In the genomic region with DNA sequence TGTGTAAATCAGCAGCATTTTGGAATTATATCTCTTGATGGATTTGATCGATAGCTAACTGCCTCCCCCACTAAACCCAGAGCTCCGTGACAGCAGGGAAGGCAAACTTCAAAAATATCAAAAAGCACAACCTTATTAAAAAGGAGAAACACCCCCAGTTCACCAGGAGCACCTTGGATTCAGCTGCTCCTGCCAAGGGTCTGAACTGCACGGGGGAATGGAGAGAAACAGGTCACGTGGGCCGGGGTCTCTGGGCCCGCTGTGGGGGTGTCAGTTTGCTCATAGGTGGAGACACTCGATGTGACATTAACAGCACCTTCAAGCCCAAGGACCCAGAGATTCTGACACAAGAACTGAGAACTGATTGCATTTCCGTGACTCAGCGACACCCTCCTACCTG, we compare ENCODE assay signal across 18 cellular contexts. TPM values are rescaled to one million over a fixed set of nuclear protein-coding genes. Genes with fewer than 3 reads are reported as not detected.
DNase-seq lines count a peak whose midpoint lies in the region; ATAC-seq, FAIRE-seq and TF ChIP-seq lines count a peak whose summit lies in the region.
"Had no signal": no experiment of that assay in that cellular context is flagged by ENCODE, and none has a peak within 500 bp of the region (broad histone marks: within the 10 kb centered on the region; RNA-seq: fewer than 3 reads in every experiment).

No MANE protein-coding gene starts in this region.

- no peak for TF ChIP-seq EP300 in GM12878 (IDR thresholded peaks at IDR 0.05; ENCODE audit: borderline replicate concordance in 1 of 2, control insufficient read depth in 1 of 2, low read depth in 2 of 2, low read length in 2 of 2)

- no TSS peak for BruUV-seq in GM12878 (replicated peaks; lab: Mats Ljungman, UMichigan)

- 50% methylated on average over 9 of the region's 9 CpGs for WGBS in GM12878 (ENCODE audit: insufficient coverage, insufficient replicate concordance, low lambda C conversion rate, missing lambda C conversion rate)

- in situ Hi-C loops in GM12878 (cut with MboI), result loop anchor here (25.0 kb wide), 1 partner anchor 1346 kb away; no protein-coding TSS in a partner anchor

- peaks cover 32% of the 10 kb centered on the region for H3K4me1 Mint-ChIP-seq in activated naive CD8-positive, alpha-beta T cell (ENCODE audit: low read depth)
- H3K4me1 Mint-ChIP-seq in activated naive CD8-positive, alpha-beta T cell treated with anti-CD3 and anti-CD28 coated beads for 36 hours, result peaks cover 27% of the 10 kb centered on the region
- H3K4me1 Mint-ChIP-seq in activated CD8-positive, alpha-beta memory T cell treated with anti-CD3 and anti-CD28 coated beads, Interleukin-2, amount 10 ng/mL, durations not matched to agents 7 days and 5 days, result peaks cover 35% of the 10 kb centered on the region

- no peak for DNase-seq in activated naive CD8-positive, alpha-beta T cell treated with anti-CD3 and anti-CD28 coated beads for 36 hours
- no peak for DNase-seq in GM12878 (ENCODE audit: low read depth, low spot score)
- no peak for DNase-seq in activated CD8-positive, alpha-beta memory T cell treated with anti-CD3 and anti-CD28 coated beads, Interleukin-2, amount 10 ng/mL, durations not matched to agents 7 days and 5 days
- DNase-seq: DMS79, GOT3, HFFc6 had no signal

- no peaks in the 10 kb centered on the region for H3K27me3 Mint-ChIP-seq in activated naive CD8-positive, alpha-beta T cell
- no peaks in the 10 kb centered on the region for H3K27me3 Mint-ChIP-seq in activated naive CD8-positive, alpha-beta T cell treated with anti-CD3 and anti-CD28 coated beads for 36 hours
- H3K27me3 Mint-ChIP-seq in activated CD8-positive, alpha-beta memory T cell treated with anti-CD3 and anti-CD28 coated beads, Interleukin-2, amount 10 ng/mL, durations not matched to agents 7 days and 5 days, result no peaks in the 10 kb centered on the region
- H3K27me3 Mint-ChIP-seq: CD4-positive, alpha-beta T cell had no signal

- no peak for TF ChIP-seq POLR2A in GM12878 (IDR thresholded peaks at IDR 0.05; ENCODE audit: low read depth, low read length)

- FAIRE-seq in GM12878 (lab: Jason Lieb, UNC), result no peak
- FAIRE-seq: D721Med, H54 had no signal

- SMC1A ChIA-PET in GM12878 (lab: Charles Lee; ENCODE audit: uncharacterized antibody, unreplicated experiment), result interaction anchor here (0.6 to 1.4 kb wide), 6 partner anchors 12 to 779 kb away, joined by 3 to 5 read pairs (median 4); no protein-coding TSS in a partner anchor

- RAD21 ChIA-PET in GM12878 (lab: Charles Lee; ENCODE audit: unreplicated experiment), result interaction anchor here (0.7 to 1.5 kb wide), 4 partner anchors 14 to 39 kb away, joined by 3 to 5 read pairs (median 4); no protein-coding TSS in a partner anchor

- H3K27ac Mint-ChIP-seq in activated naive CD8-positive, alpha-beta T cell, result peak overlapping the region; percentile 58
- no peak overlapping the region for H3K27ac Mint-ChIP-seq in activated naive CD8-positive, alpha-beta T cell treated with anti-CD3 and anti-CD28 coated beads for 36 hours
- no peak overlapping the region for H3K27ac Mint-ChIP-seq in activated CD8-positive, alpha-beta memory T cell treated with anti-CD3 and anti-CD28 coated beads, Interleukin-2, amount 10 ng/mL, durations not matched to agents 7 days and 5 days
- H3K27ac Mint-ChIP-seq: CD14-positive monocyte, HFFc6 had no signal

- H3K4me3 ChIP-seq in BLaER1 treated with 17β-estradiol and CSF1 and Interleukin-3, amounts not matched to agents 10 nM and 100 nM, result no peak overlapping the region
- no peak overlapping the region for H3K4me3 ChIP-seq in GM12878
- H3K4me3 ChIP-seq: HAP-1 had no signal

- no peak for TF ChIP-seq RAD21 in GM12878 (IDR thresholded peaks at IDR 0.05; ENCODE audit: insufficient read depth, low read depth, low read length)

- H3K9ac ChIP-seq in BLaER1 treated with 17β-estradiol and CSF1 and Interleukin-3, amounts not matched to agents 10 nM and 100 nM, result no peak overlapping the region
- H3K9ac ChIP-seq in GM12878 (ENCODE audit: control insufficient read depth, insufficient read depth, low read length), result no peak overlapping the region

- H3K4me3 Mint-ChIP-seq in activated naive CD8-positive, alpha-beta T cell, result no peak overlapping the region
- H3K4me3 Mint-ChIP-seq in activated naive CD8-positive, alpha-beta T cell treated with anti-CD3 and anti-CD28 coated beads for 36 hours, result no peak overlapping the region
- no peak overlapping the region for H3K4me3 Mint-ChIP-seq in activated CD8-positive, alpha-beta memory T cell treated with anti-CD3 and anti-CD28 coated beads, Interleukin-2, amount 10 ng/mL, durations not matched to agents 7 days and 5 days
- H3K4me3 Mint-ChIP-seq: CD4-positive, alpha-beta T cell; CD8-positive, alpha-beta memory T cell; HFFc6 had no signal

- peak overlapping the region in 8 of 11 experiments; percentile 28 to 70 (median 48); a peak in 13 of 22 replicates for H3K4me2 ChIP-seq in BLaER1 treated with 17β-estradiol and CSF1 and Interleukin-3, amounts not matched to agents 10 nM and 100 nM
- no peak overlapping the region for H3K4me2 ChIP-seq in GM12878 (ENCODE audit: control insufficient read depth, insufficient read depth)

- no peaks in the 10 kb centered on the region for H3K9me3 Mint-ChIP-seq in activated naive CD8-positive, alpha-beta T cell (ENCODE audit: low read depth)
- H3K9me3 Mint-ChIP-seq in activated naive CD8-positive, alpha-beta T cell treated with anti-CD3 and anti-CD28 coated beads for 36 hours, result no peaks in the 10 kb centered on the region
- no peaks in the 10 kb centered on the region for H3K9me3 Mint-ChIP-seq in activated CD8-positive, alpha-beta memory T cell treated with anti-CD3 and anti-CD28 coated beads, Interleukin-2, amount 10 ng/mL, durations not matched to agents 7 days and 5 days (ENCODE audit: low read depth)
- H3K9me3 Mint-ChIP-seq: CD4-positive, alpha-beta T cell; CD8-positive, alpha-beta memory T cell; HFFc6 had no signal

- no peaks in the 10 kb centered on the region; a peak in 2 of 22 replicates for H4K20me1 ChIP-seq in BLaER1 treated with 17β-estradiol and CSF1 and Interleukin-3, amounts not matched to agents 10 nM and 100 nM
- H4K20me1 ChIP-seq in GM12878 (ENCODE audit: control insufficient read depth, insufficient read depth), result no peaks in the 10 kb centered on the region

- no peaks in the 10 kb centered on the region for H3K79me2 ChIP-seq in GM12878 (ENCODE audit: control insufficient read depth, insufficient read depth, low read length)

- H3K9me3 ChIP-seq in BLaER1 treated with 17β-estradiol and CSF1 and Interleukin-3, amounts not matched to agents 10 nM and 100 nM (replicated peaks in 1 of 11), result no peaks in the 10 kb centered on the region
- H3K9me3 ChIP-seq in GM12878 (replicated peaks; ENCODE audit: control insufficient read depth, insufficient read depth, low read length), result no peaks in the 10 kb centered on the region
- H3K9me3 ChIP-seq: HAP-1 had no signal

- POLR2A ChIA-PET in GM12878 (lab: Charles Lee), result interaction anchor here (0.6 to 1.0 kb wide), 3 partner anchors 12 to 31 kb away, joined by 3 read pairs; a partner anchor contains a TSS

- peaks cover 0 to 10% (median 0%) of the 10 kb centered on the region in 11 experiments; a peak in 1 of 22 replicates for H3K27me3 ChIP-seq in BLaER1 treated with 17β-estradiol and CSF1 and Interleukin-3, amounts not matched to agents 10 nM and 100 nM
- no peaks in the 10 kb centered on the region for H3K27me3 ChIP-seq in GM12878 (replicated peaks in 1 of 2; ENCODE audit: control insufficient read depth in 2 of 2, insufficient read depth in 2 of 2, low read length in 1 of 2)

- H3K36me3 ChIP-seq in BLaER1 treated with 17β-estradiol and CSF1 and Interleukin-3, amounts not matched to agents 10 nM and 100 nM, result no peaks in the 10 kb centered on the region
- H3K36me3 ChIP-seq in GM12878 (ENCODE audit: control insufficient read depth in 2 of 2, insufficient read depth in 2 of 2, low read length in 1 of 2), result no peaks in the 10 kb centered on the region
- H3K36me3 ChIP-seq: HAP-1 had no signal

- no peak for ATAC-seq in GM12878
- no peak for ATAC-seq in activated CD8-positive, alpha-beta memory T cell treated with anti-CD3 and anti-CD28 coated beads, Interleukin-2, amount 10 ng/mL, durations not matched to agents 7 days and 5 days
- no peak for ATAC-seq in GM19463 (IDR thresholded peaks at IDR 0.05; ENCODE audit: unreplicated experiment)

- H3K27ac ChIP-seq in BLaER1 treated with 17β-estradiol and CSF1 and Interleukin-3, amounts not matched to agents 10 nM and 100 nM, result no peak overlapping the region
- no peak overlapping the region for H3K27ac ChIP-seq in GM12878 (ENCODE audit: control insufficient read depth, insufficient read depth)

- intact Hi-C loops in GM12878 (cut with micrococcal nuclease; ENCODE audit: unreplicated experiment), result no loop called here

- no peak for TF ChIP-seq CTCF in GM12878 (IDR thresholded peaks at IDR 0.05 in 2 of 3, conservative IDR thresholded peaks at IDR 0.05 in 1 of 3; ENCODE audit: control insufficient read depth in 2 of 3, extremely low read depth in 1 of 3, insufficient read depth in 1 of 3, low read depth in 3 of 3, low read length in 3 of 3)

- H3K36me3 Mint-ChIP-seq in activated naive CD8-positive, alpha-beta T cell, result no peaks in the 10 kb centered on the region
- H3K36me3 Mint-ChIP-seq in activated naive CD8-positive, alpha-beta T cell treated with anti-CD3 and anti-CD28 coated beads for 36 hours, result no peaks in the 10 kb centered on the region
- H3K36me3 Mint-ChIP-seq in activated CD8-positive, alpha-beta memory T cell treated with anti-CD3 and anti-CD28 coated beads, Interleukin-2, amount 10 ng/mL, durations not matched to agents 7 days and 5 days, result no peaks in the 10 kb centered on the region
- H3K36me3 Mint-ChIP-seq: CD14-positive monocyte had no signal

- peaks cover 28 to 73% (median 65%) of the 10 kb centered on the region in 10 experiments for H3K4me1 ChIP-seq in BLaER1 treated with 17β-estradiol and CSF1 and Interleukin-3, amounts not matched to agents 10 nM and 100 nM
- H3K4me1 ChIP-seq in GM12878 (ENCODE audit: control insufficient read depth, insufficient read depth, low read length), result peaks cover 10% of the 10 kb centered on the region
- H3K4me1 ChIP-seq: HAP-1 had no signal

- no peak overlapping the region for H2AFZ ChIP-seq in GM12878 (ENCODE audit: control insufficient read depth, low read depth, low read length)

- CTCF ChIA-PET in GM12878 (lab: Yijun Ruan, JAX), result interaction anchor here (1.0 to 2.5 kb wide), 7 partner anchors 13 to 269 kb away, joined by 3 to 22 read pairs (median 6); a partner anchor contains a TSS
- CTCF ChIA-PET in activated CD8-positive, alpha-beta memory T cell treated with anti-CD3 and anti-CD28 coated beads, Interleukin-2, amount 10 ng/mL, durations not matched to agents 7 days and 5 days (lab: Charles Lee), result interaction anchor here (0.8 to 20.4 kb wide), 10 partner anchors 18 to 118 kb away, joined by 3 to 405 read pairs (median 4); a partner anchor contains a TSS

RNA-seq across cellular contexts. Expression of a gene that starts 1.1 kb away (rescaled TPM):
- total RNA-seq in activated naive CD8-positive, alpha-beta T cell treated with anti-CD3 and anti-CD28 coated beads for 36 hours, result not detected
- total RNA-seq in GM12878 (2013; cell fraction: nucleolus; rRNA removed), result 1.7 and 2.1 TPM in 2 replicates
- total RNA-seq in GM12878 (2014; rRNA removed), result 0.05 and 0.11 TPM in 2 replicates
- total RNA-seq in GM12878 (2014; rRNA removed; fragmentation: Illumina TruSeq; extraction: Trizol), result 0.04 and 0.09 TPM in 2 replicates
- 0.05 and 0.10 TPM in 2 replicates for total RNA-seq in GM12878 (2021)
- not detected for polyA plus RNA-seq in GM12878 (2011; ENCODE audit: low read depth)
- 0.14 TPM in 2 replicates for polyA plus RNA-seq in GM12878 (2011; rRNA removed)
- polyA plus RNA-seq in GM12878 (2011; cell fraction: cytosol; rRNA removed), result 0.13 and 0.22 TPM in 2 replicates
- polyA plus RNA-seq in GM12878 (2011; cell fraction: nucleus; rRNA removed), result 0.85 and 0.91 TPM in 2 replicates
- 0.08 and 0.14 TPM in 2 replicates for polyA plus RNA-seq in GM12878 (2012)
- 0.03 TPM in 1 of 2 replicates, not detected in the other for polyA plus RNA-seq in GM12878 (2014; fragmentation: Illumina TruSeq; extraction: Trizol)
- polyA plus RNA-seq in GM12878 (2014; fragmentation: Nextera tagmentation; extraction: Ambion mirVana), result not detected
- 0.05 and 0.09 TPM in 2 replicates for polyA plus RNA-seq in GM12878 (2014; rRNA removed)
- under 1 TPM; 0.07 to 0.09 TPM for polyA plus RNA-seq in GM12878 (2016; fragmentation: Nextera tagmentation; extraction: Ambion mirVana)
- polyA minus RNA-seq in GM12878 (2011; rRNA and poly(A)+ RNA removed), result 0.37 and 0.77 TPM in 2 replicates
- not detected in 2 replicates for polyA minus RNA-seq in GM12878 (2011; cell fraction: cytosol; rRNA and poly(A)+ RNA removed)
- 0.60 and 0.96 TPM in 2 replicates for polyA minus RNA-seq in GM12878 (2011; cell fraction: nucleus; rRNA and poly(A)+ RNA removed)
- total RNA-seq in activated CD8-positive, alpha-beta memory T cell treated with anti-CD3 and anti-CD28 coated beads, Interleukin-2, amount 10 ng/mL, durations not matched to agents 7 days and 5 days, result under 1 TPM; 0.19 to 0.85 TPM
- total RNA-seq: A673; CD4-positive, alpha-beta T cell; HFFc6 had no signal
- polyA plus RNA-seq: BJ, CD14-positive monocyte had no signal

RNA-seq across cellular contexts. Expression of a gene that starts 17.3 kb away (rescaled TPM):
- total RNA-seq in activated naive CD8-positive, alpha-beta T cell treated with anti-CD3 and anti-CD28 coated beads for 36 hours, result not detected
- total RNA-seq in GM12878 (2013; cell fraction: nucleolus; rRNA removed), result 2.1 TPM in 1 of 2 replicates, not detected in the other
- not detected in 2 replicates for total RNA-seq in GM12878 (2014; rRNA removed)
- total RNA-seq in GM12878 (2014; rRNA removed; fragmentation: Illumina TruSeq; extraction: Trizol), result not detected in 2 replicates
- total RNA-seq in GM12878 (2021), result not detected in 2 replicates
- polyA plus RNA-seq in GM12878 (2011; ENCODE audit: low read depth), result not detected
- polyA plus RNA-seq in GM12878 (2011; rRNA removed), result not detected in 2 replicates
- not detected in 2 replicates for polyA plus RNA-seq in GM12878 (2011; cell fraction: cytosol; rRNA removed)
- not detected in 2 replicates for polyA plus RNA-seq in GM12878 (2011; cell fraction: nucleus; rRNA removed)
- not detected in 2 replicates for polyA plus RNA-seq in GM12878 (2012)
- polyA plus RNA-seq in GM12878 (2014; fragmentation: Illumina TruSeq; extraction: Trizol), result not detected in 2 replicates
- not detected for polyA plus RNA-seq in GM12878 (2014; fragmentation: Nextera tagmentation; extraction: Ambion mirVana)
- polyA plus RNA-seq in GM12878 (2014; rRNA removed), result not detected in 2 replicates
- not detected for polyA plus RNA-seq in GM12878 (2016; fragmentation: Nextera tagmentation; extraction: Ambion mirVana)
- not detected in 2 replicates for polyA minus RNA-seq in GM12878 (2011; rRNA and poly(A)+ RNA removed)
- polyA minus RNA-seq in GM12878 (2011; cell fraction: cytosol; rRNA and poly(A)+ RNA removed), result not detected in 2 replicates
- not detected in 2 replicates for polyA minus RNA-seq in GM12878 (2011; cell fraction: nucleus; rRNA and poly(A)+ RNA removed)
- not detected for total RNA-seq in activated CD8-positive, alpha-beta memory T cell treated with anti-CD3 and anti-CD28 coated beads, Interleukin-2, amount 10 ng/mL, durations not matched to agents 7 days and 5 days
- total RNA-seq: A172; A673; CD4-positive, alpha-beta T cell; CD8-positive, alpha-beta memory T cell; HFFc6 had no signal
- polyA plus RNA-seq: BJ; CD14-positive monocyte; CD8-positive, alpha-beta memory T cell had no signal

RNA-seq across cellular contexts. Expression of a gene that starts 25.5 kb away (rescaled TPM):
- 10 to 100 TPM; 38.9 to 41.2 TPM for total RNA-seq in activated naive CD8-positive, alpha-beta T cell treated with anti-CD3 and anti-CD28 coated beads for 36 hours
- total RNA-seq in GM12878 (2013; cell fraction: nucleolus; rRNA removed), result 111 and 131 TPM in 2 replicates
- total RNA-seq in GM12878 (2014; rRNA removed) (56.5 and 68.1 TPM in 2 replicates), GM12878 (2014; rRNA removed; fragmentation: Illumina TruSeq; extraction: Trizol) (25.1 and 30.4 TPM in 2 replicates), GM12878 (2021) (65.6 and 72.9 TPM in 2 replicates)
- 6.4 TPM for polyA plus RNA-seq in GM12878 (2011; ENCODE audit: low read depth)
- polyA plus RNA-seq in GM12878 (2011; rRNA removed) (28.8 and 57.1 TPM in 2 replicates), GM12878 (2014; fragmentation: Illumina TruSeq; extraction: Trizol) (4.4 and 35.8 TPM in 2 replicates), GM12878 (2014; fragmentation: Nextera tagmentation; extraction: Ambion mirVana) (1 to 10 TPM in 1 of 2 experiments, under 1 TPM in 1; 0.19 to 1.3 TPM), GM12878 (2014; rRNA removed) (88.7 and 91.9 TPM in 2 replicates), GM12878 (2016; fragmentation: Nextera tagmentation; extraction: Ambion mirVana) (10 to 100 TPM; 53.6 to 56.0 TPM)
- polyA plus RNA-seq in GM12878 (2011; cell fraction: cytosol; rRNA removed), result 90.6 and 104 TPM in 2 replicates
- polyA plus RNA-seq in GM12878 (2011; cell fraction: nucleus; rRNA removed), result 281 and 299 TPM in 2 replicates
- 30.7 and 40.7 TPM in 2 replicates for polyA plus RNA-seq in GM12878 (2012)
- polyA minus RNA-seq in GM12878 (2011; rRNA and poly(A)+ RNA removed), result 40.5 and 82.2 TPM in 2 replicates
- polyA minus RNA-seq in GM12878 (2011; cell fraction: cytosol; rRNA and poly(A)+ RNA removed), result 26.2 and 29.3 TPM in 2 replicates
- 52.3 and 74.0 TPM in 2 replicates for polyA minus RNA-seq in GM12878 (2011; cell fraction: nucleus; rRNA and poly(A)+ RNA removed)
- total RNA-seq in activated CD8-positive, alpha-beta memory T cell treated with anti-CD3 and anti-CD28 coated beads, Interleukin-2, amount 10 ng/mL, durations not matched to agents 7 days and 5 days, result 10 to 100 TPM; 52.3 to 93.0 TPM

RNA-seq across cellular contexts. Expression of a gene that starts 26.2 kb away (rescaled TPM):
- 1 to 10 TPM; 5.6 TPM for total RNA-seq in activated naive CD8-positive, alpha-beta T cell treated with anti-CD3 and anti-CD28 coated beads for 36 hours
- 4.6 and 6.3 TPM in 2 replicates for total RNA-seq in GM12878 (2013; cell fraction: nucleolus; rRNA removed)
- 6.9 and 7.1 TPM in 2 replicates for total RNA-seq in GM12878 (2014; rRNA removed)
- total RNA-seq in GM12878 (2014; rRNA removed; fragmentation: Illumina TruSeq; extraction: Trizol), result 0.49 and 0.74 TPM in 2 replicates
- 5.8 and 7.1 TPM in 2 replicates for total RNA-seq in GM12878 (2021)
- 2.0 TPM for polyA plus RNA-seq in GM12878 (2011; ENCODE audit: low read depth)
- 2.3 and 5.2 TPM in 2 replicates for polyA plus RNA-seq in GM12878 (2011; rRNA removed)
- polyA plus RNA-seq in GM12878 (2011; cell fraction: cytosol; rRNA removed), result 6.7 and 11.9 TPM in 2 replicates
- 14.0 and 14.8 TPM in 2 replicates for polyA plus RNA-seq in GM12878 (2011; cell fraction: nucleus; rRNA removed)
- polyA plus RNA-seq in GM12878 (2012), result 3.0 and 4.4 TPM in 2 replicates
- 0.25 and 0.82 TPM in 2 replicates for polyA plus RNA-seq in GM12878 (2014; fragmentation: Illumina TruSeq; extraction: Trizol)
- polyA plus RNA-seq in GM12878 (2014; fragmentation: Nextera tagmentation; extraction: Ambion mirVana), result under 1 TPM; 0.50 to 0.82 TPM
- polyA plus RNA-seq in GM12878 (2014; rRNA removed), result 5.9 and 9.9 TPM in 2 replicates
- polyA plus RNA-seq in GM12878 (2016; fragmentation: Nextera tagmentation; extraction: Ambion mirVana), result 10 to 100 TPM in 1 of 2 experiments, 1 to 10 TPM in 1; 9.7 to 11.3 TPM
- polyA minus RNA-seq in GM12878 (2011; rRNA and poly(A)+ RNA removed), result 1.8 and 3.0 TPM in 2 replicates
- 2.9 and 7.5 TPM in 2 replicates for polyA minus RNA-seq in GM12878 (2011; cell fraction: cytosol; rRNA and poly(A)+ RNA removed)
- 2.9 and 3.5 TPM in 2 replicates for polyA minus RNA-seq in GM12878 (2011; cell fraction: nucleus; rRNA and poly(A)+ RNA removed)
- 1 to 10 TPM; 1.3 to 2.2 TPM for total RNA-seq in activated CD8-positive, alpha-beta memory T cell treated with anti-CD3 and anti-CD28 coated beads, Interleukin-2, amount 10 ng/mL, durations not matched to agents 7 days and 5 days
- total RNA-seq: A673 had no signal

RNA-seq across cellular contexts. Expression of a gene that starts 31.7 kb away (rescaled TPM):
- 10 to 100 TPM; 91.5 to 92.1 TPM for total RNA-seq in activated naive CD8-positive, alpha-beta T cell treated with anti-CD3 and anti-CD28 coated beads for 36 hours
- 195 and 213 TPM in 2 replicates for total RNA-seq in GM12878 (2013; cell fraction: nucleolus; rRNA removed)
- total RNA-seq in GM12878 (2014; rRNA removed), result 184 and 207 TPM in 2 replicates
- total RNA-seq in GM12878 (2014; rRNA removed; fragmentation: Illumina TruSeq; extraction: Trizol), result 98.9 and 112 TPM in 2 replicates
- 117 and 121 TPM in 2 replicates for total RNA-seq in GM12878 (2021)
- polyA plus RNA-seq in GM12878 (2011; ENCODE audit: low read depth), result 35.5 TPM
- polyA plus RNA-seq in GM12878 (2011; rRNA removed), result 55.9 and 104 TPM in 2 replicates
- 273 and 308 TPM in 2 replicates for polyA plus RNA-seq in GM12878 (2011; cell fraction: cytosol; rRNA removed)
- 210 and 234 TPM in 2 replicates for polyA plus RNA-seq in GM12878 (2011; cell fraction: nucleus; rRNA removed)
- 139 and 151 TPM in 2 replicates for polyA plus RNA-seq in GM12878 (2012)
- 84.1 and 178 TPM in 2 replicates for polyA plus RNA-seq in GM12878 (2014; fragmentation: Illumina TruSeq; extraction: Trizol)
- 10 to 100 TPM in 1 of 2 experiments, 1 to 10 TPM in 1; 2.4 to 11.4 TPM for polyA plus RNA-seq in GM12878 (2014; fragmentation: Nextera tagmentation; extraction: Ambion mirVana)
- 179 and 230 TPM in 2 replicates for polyA plus RNA-seq in GM12878 (2014; rRNA removed)
- polyA plus RNA-seq in GM12878 (2016; fragmentation: Nextera tagmentation; extraction: Ambion mirVana), result 100 to 1,000 TPM; 252 to 264 TPM
- 197 and 327 TPM in 2 replicates for polyA minus RNA-seq in GM12878 (2011; rRNA and poly(A)+ RNA removed)
- polyA minus RNA-seq in GM12878 (2011; cell fraction: cytosol; rRNA and poly(A)+ RNA removed), result 100 and 110 TPM in 2 replicates
- polyA minus RNA-seq in GM12878 (2011; cell fraction: nucleus; rRNA and poly(A)+ RNA removed), result 69.0 and 97.6 TPM in 2 replicates
- 100 to 1,000 TPM; 133 to 140 TPM for total RNA-seq in activated CD8-positive, alpha-beta memory T cell treated with anti-CD3 and anti-CD28 coated beads, Interleukin-2, amount 10 ng/mL, durations not matched to agents 7 days and 5 days
